ENCODE assay signal across 8 cellular contexts in the genomic region with DNA sequence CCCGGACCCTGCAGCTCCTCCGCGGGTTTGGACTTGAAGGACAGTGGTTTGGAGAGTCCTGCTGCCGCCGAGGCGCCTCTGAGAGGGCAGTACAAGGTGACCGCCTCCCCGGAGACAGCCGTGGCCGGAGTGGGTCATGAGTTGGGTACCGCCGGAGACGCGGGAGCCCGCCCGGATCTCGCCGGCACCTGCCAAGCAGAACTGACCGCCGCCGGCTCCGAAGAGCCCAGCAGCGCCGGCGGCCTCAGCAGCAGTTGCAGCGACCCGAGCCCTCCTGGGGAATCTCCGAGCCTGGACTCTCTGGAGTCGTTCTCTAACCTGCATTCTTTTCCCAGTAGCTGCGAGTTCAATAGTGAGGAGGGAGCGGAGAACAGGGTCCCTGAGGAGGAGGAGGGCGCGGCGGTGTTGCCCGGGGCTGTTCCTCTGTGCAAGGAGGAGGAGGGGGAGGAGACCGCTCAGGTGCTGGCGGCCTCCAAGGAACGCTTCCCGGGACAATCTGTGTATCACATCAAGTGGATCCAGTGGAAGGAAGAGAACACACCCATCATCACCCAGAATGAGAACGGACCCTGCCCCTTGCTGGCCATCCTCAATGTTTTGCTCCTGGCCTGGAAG. TPM values are rescaled to one million over a fixed set of nuclear protein-coding genes. Genes with fewer than 3 reads are reported as not detected.
DNase-seq lines count a peak whose midpoint lies in the region; ATAC-seq, FAIRE-seq and TF ChIP-seq lines count a peak whose summit lies in the region.

No MANE protein-coding gene starts in this region.

- ATAC-seq in HG03280 (IDR thresholded peaks at IDR 0.05; ENCODE audit: unreplicated experiment) (peak; percentile 5), SK-N-SH treated with all-trans-retinoic acid at 6 μM for 48 hours (peak; percentile 30)

- TF ChIP-seq CTCF in kidney epithelial cell (IDR thresholded peaks at IDR 0.05; ENCODE audit: insufficient read depth, low read length, poor library complexity, severe bottlenecking) (no peak), D721Med (IDR thresholded peaks at IDR 0.05; ENCODE audit: insufficient read depth, missing control alignments) (no peak)

- FAIRE-seq in D721Med (lab: Jason Lieb, UNC) = no peak

- peak; percentile 40 for DNase-seq in AG20443 (ENCODE audit: low spot score)
- DNase-seq in GM19238 (ENCODE audit: insufficient read length, low spot score) = peak; percentile 5
- DNase-seq in caudate nucleus (lab: John Stamatoyannopoulos, UW) = peak in 48 of 61 donors; percentile 11 to 77 (median 52)
- DNase-seq in kidney epithelial cell (ENCODE audit: low read depth) = no peak
- DNase-seq in stimulated activated CD4-positive, alpha-beta T cell treated with anti-CD3 and anti-CD28 coated beads, Interleukin-2, amount 100 ng/mL, for 24 hours = peak; percentile 34
- no peak for DNase-seq in D721Med (ENCODE audit: insufficient read length, low spot score)

- H3K4me3 ChIP-seq in kidney epithelial cell (ENCODE audit: low read depth, low read length) = peak overlapping the region; percentile 81

- peak overlapping the region; percentile 95 for H3K27ac ChIP-seq in caudate nucleus (ENCODE audit: low read depth, low read length)

- H3K27me3 ChIP-seq in kidney epithelial cell (ENCODE audit: control insufficient read depth, insufficient read depth, low read length) = no peaks in the 10 kb centered on the region

- H3K36me3 ChIP-seq in kidney epithelial cell (ENCODE audit: control insufficient read depth, insufficient read depth, low read length) = no peaks in the 10 kb centered on the region

TF ChIP-seq in SK-N-SH treated with all-trans-retinoic acid at 6 μM for 48 hours, 23 proteins besides CTCF, POLR2A, EP300 and RAD21:
- TF ChIP-seq, protein P1, sequence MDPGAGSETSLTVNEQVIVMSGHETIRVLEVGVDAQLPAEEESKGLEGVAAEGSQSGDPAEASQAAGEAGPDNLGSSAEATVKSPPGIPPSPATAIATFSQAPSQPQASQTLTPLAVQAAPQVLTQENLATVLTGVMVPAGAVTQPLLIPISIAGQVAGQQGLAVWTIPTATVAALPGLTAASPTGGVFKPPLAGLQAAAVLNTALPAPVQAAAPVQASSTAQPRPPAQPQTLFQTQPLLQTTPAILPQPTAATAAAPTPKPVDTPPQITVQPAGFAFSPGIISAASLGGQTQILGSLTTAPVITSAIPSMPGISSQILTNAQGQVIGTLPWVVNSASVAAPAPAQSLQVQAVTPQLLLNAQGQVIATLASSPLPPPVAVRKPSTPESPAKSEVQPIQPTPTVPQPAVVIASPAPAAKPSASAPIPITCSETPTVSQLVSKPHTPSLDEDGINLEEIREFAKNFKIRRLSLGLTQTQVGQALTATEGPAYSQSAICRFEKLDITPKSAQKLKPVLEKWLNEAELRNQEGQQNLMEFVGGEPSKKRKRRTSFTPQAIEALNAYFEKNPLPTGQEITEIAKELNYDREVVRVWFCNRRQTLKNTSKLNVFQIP (CRISPR knock-in tag; IDR thresholded peaks at IDR 0.05; ENCODE audit: borderline replicate concordance, low read depth) = no peak
- TF ChIP-seq ARNTL (CRISPR knock-in tag; IDR thresholded peaks at IDR 0.05; ENCODE audit: borderline replicate concordance, low read depth) (no peak), GLIS3 (CRISPR knock-in tag; IDR thresholded peaks at IDR 0.05) (no peak), ZNF70 (CRISPR knock-in tag; IDR thresholded peaks at IDR 0.05) (no peak), ISL1 (CRISPR knock-in tag; IDR thresholded peaks at IDR 0.05) (no peak), PPARA (CRISPR knock-in tag; IDR thresholded peaks at IDR 0.05; ENCODE audit: borderline replicate concordance) (no peak), TSHZ2 (CRISPR knock-in tag; IDR thresholded peaks at IDR 0.05) (no peak), ZNF565 (CRISPR knock-in tag; conservative IDR thresholded peaks at IDR 0.05; ENCODE audit: low read depth) (no peak)
- TF ChIP-seq, protein P2, sequence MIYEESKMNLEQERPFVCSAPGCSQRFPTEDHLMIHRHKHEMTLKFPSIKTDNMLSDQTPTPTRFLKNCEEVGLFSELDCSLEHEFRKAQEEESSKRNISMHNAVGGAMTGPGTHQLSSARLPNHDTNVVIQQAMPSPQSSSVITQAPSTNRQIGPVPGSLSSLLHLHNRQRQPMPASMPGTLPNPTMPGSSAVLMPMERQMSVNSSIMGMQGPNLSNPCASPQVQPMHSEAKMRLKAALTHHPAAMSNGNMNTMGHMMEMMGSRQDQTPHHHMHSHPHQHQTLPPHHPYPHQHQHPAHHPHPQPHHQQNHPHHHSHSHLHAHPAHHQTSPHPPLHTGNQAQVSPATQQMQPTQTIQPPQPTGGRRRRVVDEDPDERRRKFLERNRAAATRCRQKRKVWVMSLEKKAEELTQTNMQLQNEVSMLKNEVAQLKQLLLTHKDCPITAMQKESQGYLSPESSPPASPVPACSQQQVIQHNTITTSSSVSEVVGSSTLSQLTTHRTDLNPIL (CRISPR knock-in tag; IDR thresholded peaks at IDR 0.05; ENCODE audit: low read depth) = no peak

RNA-seq across cellular contexts. Expression of gene MINDY2, which starts 0.6 kb away (rescaled TPM):
- total RNA-seq in kidney epithelial cell = 21.8 and 25.7 TPM in 2 replicates

RNA-seq across cellular contexts. Expression of gene ADAM10, which starts 22.2 kb away (rescaled TPM):
- total RNA-seq in kidney epithelial cell = 125 and 128 TPM in 2 replicates

Comparison
In these comparisons a context has a peak if more than half of its experiments do, and no peak if none do; other contexts are left out.
1. DNase-seq: peak in AG20443 (single experiment), GM19238 (single experiment), caudate nucleus (48 of 61) and stimulated activated CD4-positive, alpha-beta T cell treated with anti-CD3 and anti-CD28 coated beads, Interleukin-2, amount 100 ng/mL, for 24 hours (2 of 2); none in kidney epithelial cell (single experiment) and D721Med (single experiment).